ENCODE assay signal across 24 cellular contexts in the genomic region with DNA sequence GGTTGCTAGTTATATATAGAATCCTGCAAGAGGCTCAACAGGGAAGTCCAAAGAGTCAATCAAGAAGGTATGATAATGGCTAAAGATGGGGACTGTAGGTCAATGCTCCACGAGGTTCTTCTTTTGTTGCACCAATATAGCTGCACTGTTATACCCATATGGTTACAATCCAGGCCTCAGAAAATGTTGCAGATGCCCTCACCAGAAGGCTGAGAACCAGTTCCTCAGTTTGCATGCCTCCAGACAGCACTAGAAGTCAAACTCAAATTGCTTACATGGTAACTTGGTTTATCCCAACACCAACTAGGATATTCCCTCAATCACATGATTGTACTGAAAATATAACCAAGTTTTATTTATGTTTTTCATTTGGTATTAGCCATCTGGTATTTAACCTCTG.
"Had no signal": no experiment of that assay in that cellular context is flagged by ENCODE, and none has a peak within 500 bp of the region (broad histone marks: within the 10 kb centered on the region; RNA-seq: fewer than 3 reads in every experiment).

No MANE protein-coding gene starts in this region.

- H3K4me3 Mint-ChIP-seq: activated CD4-positive, alpha-beta T cell treated with anti-CD3 and anti-CD28 coated beads, Interleukin-2, amount 10 ng/mL, durations not matched to agents 24 days and 14 days; activated CD8-positive, alpha-beta memory T cell treated with anti-CD3 and anti-CD28 coated beads, Interleukin-2, amount 10 ng/mL, durations not matched to agents 7 days and 5 days; activated CD8-positive, alpha-beta T cell treated with anti-CD3 and anti-CD28 coated beads for 36 hours; activated naive CD4-positive, alpha-beta T cell treated with anti-CD3 and anti-CD28 coated beads for 36 hours; effector memory CD8-positive, alpha-beta T cell; immature natural killer cell; naive thymus-derived CD4-positive, alpha-beta T cell; neural progenitor cell; stimulated activated naive B cell treated with anti-CD40 and anti-IgM and Interleukin-4, amounts not matched to agents 10 μg/mL and 1 μg/mL and 100 μg/mL, for 72 hours had no signal

- H3K36me3 Mint-ChIP-seq: neural progenitor cell had no signal

- H3K27ac Mint-ChIP-seq: activated CD4-positive, alpha-beta T cell treated with anti-CD3 and anti-CD28 coated beads, Interleukin-2, amount 10 ng/mL, durations not matched to agents 24 days and 14 days; activated CD8-positive, alpha-beta memory T cell treated with anti-CD3 and anti-CD28 coated beads, Interleukin-2, amount 10 ng/mL, durations not matched to agents 7 days and 5 days; activated CD8-positive, alpha-beta T cell treated with anti-CD3 and anti-CD28 coated beads for 36 hours; neural progenitor cell had no signal

- H3K27me3 Mint-ChIP-seq: activated CD4-positive, alpha-beta T cell treated with anti-CD3 and anti-CD28 coated beads, Interleukin-2, amount 10 ng/mL, durations not matched to agents 24 days and 14 days; activated CD8-positive, alpha-beta memory T cell treated with anti-CD3 and anti-CD28 coated beads, Interleukin-2, amount 10 ng/mL, durations not matched to agents 7 days and 5 days; activated CD8-positive, alpha-beta T cell treated with anti-CD3 and anti-CD28 coated beads for 36 hours; effector memory CD8-positive, alpha-beta T cell; naive thymus-derived CD4-positive, alpha-beta T cell; stimulated activated naive B cell treated with anti-CD40 and anti-IgM and Interleukin-4, amounts not matched to agents 10 μg/mL and 1 μg/mL and 100 μg/mL, for 72 hours had no signal

- H3K9me3 Mint-ChIP-seq: activated CD4-positive, alpha-beta T cell treated with anti-CD3 and anti-CD28 coated beads, Interleukin-2, amount 10 ng/mL, durations not matched to agents 24 days and 14 days; activated CD8-positive, alpha-beta T cell treated with anti-CD3 and anti-CD28 coated beads for 36 hours; activated naive CD4-positive, alpha-beta T cell treated with anti-CD3 and anti-CD28 coated beads for 36 hours; effector memory CD8-positive, alpha-beta T cell; immature natural killer cell; naive thymus-derived CD4-positive, alpha-beta T cell; neural progenitor cell; stimulated activated naive B cell treated with anti-CD40 and anti-IgM and Interleukin-4, amounts not matched to agents 10 μg/mL and 1 μg/mL and 100 μg/mL, for 72 hours had no signal

- DNase-seq: activated CD4-positive, alpha-beta T cell treated with anti-CD3 and anti-CD28 coated beads, Interleukin-2, amount 10 ng/mL, durations not matched to agents 24 days and 14 days; activated CD8-positive, alpha-beta memory T cell treated with anti-CD3 and anti-CD28 coated beads, Interleukin-2, amount 10 ng/mL, durations not matched to agents 7 days and 5 days; activated CD8-positive, alpha-beta T cell treated with anti-CD3 and anti-CD28 coated beads for 36 hours; activated naive CD4-positive, alpha-beta T cell treated with anti-CD3 and anti-CD28 coated beads for 36 hours; amygdala; colonic mucosa; dorsolateral prefrontal cortex; effector memory CD8-positive, alpha-beta T cell; glutamatergic neuron; immature natural killer cell; left lung; naive thymus-derived CD4-positive, alpha-beta T cell; sigmoid colon; stimulated activated CD4-positive, alpha-beta T cell treated with anti-CD3 and anti-CD28 coated beads, Interleukin-2, amount 100 ng/mL, for 48 hours; stimulated activated CD8-positive, alpha-beta memory T cell treated with anti-CD3 and anti-CD28 coated beads, Interleukin-4, amount 100 ng/mL, for 48 hours; stimulated activated naive B cell treated with anti-CD40 and anti-IgM and Interleukin-4, amounts not matched to agents 10 μg/mL and 1 μg/mL and 100 μg/mL, for 72 hours; T-helper 9 cell; trophoblast cell; uterus had no signal

- FAIRE-seq: bronchial epithelial cell, endothelial cell of umbilical vein, frontal cortex had no signal

- H3K4me1 Mint-ChIP-seq: neural progenitor cell had no signal

- ATAC-seq: activated CD4-positive, CD25-positive, alpha-beta regulatory T cell treated with anti-CD3 and anti-CD28 coated beads, Interleukin-2, amount 50 U/mL, for 24 hours; activated CD8-positive, alpha-beta memory T cell treated with anti-CD3 and anti-CD28 coated beads, Interleukin-2, amount 10 ng/mL, durations not matched to agents 7 days and 5 days; activated CD8-positive, alpha-beta T cell treated with anti-CD3 and anti-CD28 coated beads for 36 hours; effector memory CD8-positive, alpha-beta T cell; left lung; naive thymus-derived CD4-positive, alpha-beta T cell; stimulated activated naive B cell treated with anti-CD40 and anti-IgM and Interleukin-4, amounts not matched to agents 10 μg/mL and 1 μg/mL and 100 μg/mL, for 72 hours had no signal
